ENCODE assay signal across 9 cellular contexts in genomic region chrX:30570505-30570904, GRCh38. TPM values are rescaled to one million over a fixed set of nuclear protein-coding genes. Genes with fewer than 3 reads are reported as not detected.
A peak's percentile ranks its signal among the peaks of the same experiment; 100 is the strongest.
DNase-seq lines count a peak whose midpoint lies in the region; ATAC-seq and TF ChIP-seq lines count a peak whose summit lies in the region.
"Had no signal": no experiment of that assay in that cellular context is flagged by ENCODE, and none has a peak within 500 bp of the region (broad histone marks: within the 10 kb centered on the region; RNA-seq: fewer than 3 reads in every experiment).

No MANE protein-coding gene starts in this region.

- peak; percentile 57 for ATAC-seq in SK-N-SH treated with all-trans-retinoic acid at 6 μM for 48 hours
- ATAC-seq in activated T-helper 17 cell treated with anti-CD3 and anti-CD28 coated beads, Interleukin-2, amount 50 U/mL, for 72 hours (replicated peaks) = no peak

- DNase-seq in A172 (ENCODE audit: low spot score) (peak; percentile 25), GM12864 (ENCODE audit: low read depth) (no peak), immature natural killer cell (peak; percentile 15 to 28 (median 15)), COLO668 (lab: John Stamatoyannopoulos, UW; ENCODE audit: unreplicated experiment) (no peak), caudate nucleus (lab: John Stamatoyannopoulos, UW) (no peak)
- no peak for DNase-seq in effector CD8-positive, alpha-beta T cell (lab: John Stamatoyannopoulos, UW)

- H3K27me3 Mint-ChIP-seq in immature natural killer cell (ENCODE audit: low read depth in 3 of 3) = peaks cover 0 to 4% (median 0%) of the 10 kb centered on the region in 3 donors
- H3K27me3 Mint-ChIP-seq in activated T-helper 17 cell treated with anti-CD3 and anti-CD28 coated beads, Interleukin-2, amount 50 U/mL, for 72 hours = no peaks in the 10 kb centered on the region

- peaks cover 0 to 4% (median 0%) of the 10 kb centered on the region in 3 donors for H3K36me3 Mint-ChIP-seq in immature natural killer cell
- H3K36me3 Mint-ChIP-seq in activated T-helper 17 cell treated with anti-CD3 and anti-CD28 coated beads, Interleukin-2, amount 50 U/mL, for 72 hours (ENCODE audit: low read depth) = no peaks in the 10 kb centered on the region

- H3K4me3 ChIP-seq in GM12864 (ENCODE audit: low read depth, low read length) = no peak overlapping the region

- H3K27ac ChIP-seq in caudate nucleus (ENCODE audit: low read depth, low read length) = no peak overlapping the region

- peaks cover 18 to 41% of the 10 kb centered on the region in 2 donors for H3K4me1 Mint-ChIP-seq in immature natural killer cell
- peaks cover 6% of the 10 kb centered on the region for H3K4me1 Mint-ChIP-seq in activated T-helper 17 cell treated with anti-CD3 and anti-CD28 coated beads, Interleukin-2, amount 50 U/mL, for 72 hours

- no peaks in the 10 kb centered on the region for H3K9me3 Mint-ChIP-seq in immature natural killer cell
- no peaks in the 10 kb centered on the region for H3K9me3 Mint-ChIP-seq in activated T-helper 17 cell treated with anti-CD3 and anti-CD28 coated beads, Interleukin-2, amount 50 U/mL, for 72 hours

- TF ChIP-seq CTCF in GM12864 (IDR thresholded peaks at IDR 0.05; ENCODE audit: low read depth, low read length, missing control alignments) = peak; percentile 26

- H3K27ac Mint-ChIP-seq in immature natural killer cell = no peak overlapping the region
- H3K27ac Mint-ChIP-seq in activated T-helper 17 cell treated with anti-CD3 and anti-CD28 coated beads, Interleukin-2, amount 50 U/mL, for 72 hours = no peak overlapping the region
- H3K27ac Mint-ChIP-seq: activated T-helper 1 cell treated with anti-CD3 and anti-CD28 coated beads, Interleukin-12 subunit alpha, Interleukin-12 subunit beta, Interleukin-2, Interleukin-4 antibody, amounts not matched to agents 30 ng/mL and 10 ng/mL and 1 ng/mL, durations not matched to agents 14 hours and 24 hours and 36 hours had no signal

- H3K4me3 Mint-ChIP-seq in immature natural killer cell = no peak overlapping the region
- H3K4me3 Mint-ChIP-seq in activated T-helper 17 cell treated with anti-CD3 and anti-CD28 coated beads, Interleukin-2, amount 50 U/mL, for 72 hours = no peak overlapping the region
- H3K4me3 Mint-ChIP-seq: activated T-helper 1 cell treated with anti-CD3 and anti-CD28 coated beads, Interleukin-12 subunit alpha, Interleukin-12 subunit beta, Interleukin-2, Interleukin-4 antibody, amounts not matched to agents 30 ng/mL and 10 ng/mL and 1 ng/mL, durations not matched to agents 14 hours and 24 hours and 36 hours had no signal

TF ChIP-seq in SK-N-SH treated with all-trans-retinoic acid at 6 μM for 48 hours, 23 proteins besides CTCF, POLR2A, EP300 and RAD21:
- TF ChIP-seq ZNF565 (CRISPR knock-in tag; conservative IDR thresholded peaks at IDR 0.05; ENCODE audit: low read depth) (no peak), ARNTL (CRISPR knock-in tag; IDR thresholded peaks at IDR 0.05; ENCODE audit: borderline replicate concordance, low read depth) (no peak), GLIS3 (CRISPR knock-in tag; IDR thresholded peaks at IDR 0.05) (no peak), ZFP3 (CRISPR knock-in tag; IDR thresholded peaks at IDR 0.05) (no peak), RARB (CRISPR knock-in tag; IDR thresholded peaks at IDR 0.05) (no peak), ISL1 (CRISPR knock-in tag; IDR thresholded peaks at IDR 0.05) (no peak), CSDC2 (CRISPR knock-in tag; IDR thresholded peaks at IDR 0.05) (no peak), ZNF8 (CRISPR knock-in tag; IDR thresholded peaks at IDR 0.05) (no peak), CREB5 (CRISPR knock-in tag; IDR thresholded peaks at IDR 0.05; ENCODE audit: low read depth) (no peak)
- TF ChIP-seq, protein P1, sequence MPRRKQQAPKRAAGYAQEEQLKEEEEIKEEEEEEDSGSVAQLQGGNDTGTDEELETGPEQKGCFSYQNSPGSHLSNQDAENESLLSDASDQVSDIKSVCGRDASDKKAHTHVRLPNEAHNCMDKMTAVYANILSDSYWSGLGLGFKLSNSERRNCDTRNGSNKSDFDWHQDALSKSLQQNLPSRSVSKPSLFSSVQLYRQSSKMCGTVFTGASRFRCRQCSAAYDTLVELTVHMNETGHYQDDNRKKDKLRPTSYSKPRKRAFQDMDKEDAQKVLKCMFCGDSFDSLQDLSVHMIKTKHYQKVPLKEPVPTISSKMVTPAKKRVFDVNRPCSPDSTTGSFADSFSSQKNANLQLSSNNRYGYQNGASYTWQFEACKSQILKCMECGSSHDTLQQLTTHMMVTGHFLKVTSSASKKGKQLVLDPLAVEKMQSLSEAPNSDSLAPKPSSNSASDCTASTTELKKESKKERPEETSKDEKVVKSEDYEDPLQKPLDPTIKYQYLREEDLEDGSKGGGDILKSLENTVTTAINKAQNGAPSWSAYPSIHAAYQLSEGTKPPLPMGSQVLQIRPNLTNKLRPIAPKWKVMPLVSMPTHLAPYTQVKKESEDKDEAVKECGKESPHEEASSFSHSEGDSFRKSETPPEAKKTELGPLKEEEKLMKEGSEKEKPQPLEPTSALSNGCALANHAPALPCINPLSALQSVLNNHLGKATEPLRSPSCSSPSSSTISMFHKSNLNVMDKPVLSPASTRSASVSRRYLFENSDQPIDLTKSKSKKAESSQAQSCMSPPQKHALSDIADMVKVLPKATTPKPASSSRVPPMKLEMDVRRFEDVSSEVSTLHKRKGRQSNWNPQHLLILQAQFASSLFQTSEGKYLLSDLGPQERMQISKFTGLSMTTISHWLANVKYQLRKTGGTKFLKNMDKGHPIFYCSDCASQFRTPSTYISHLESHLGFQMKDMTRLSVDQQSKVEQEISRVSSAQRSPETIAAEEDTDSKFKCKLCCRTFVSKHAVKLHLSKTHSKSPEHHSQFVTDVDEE (CRISPR knock-in tag; IDR thresholded peaks at IDR 0.05) = no peak
- TF ChIP-seq, protein P2, sequence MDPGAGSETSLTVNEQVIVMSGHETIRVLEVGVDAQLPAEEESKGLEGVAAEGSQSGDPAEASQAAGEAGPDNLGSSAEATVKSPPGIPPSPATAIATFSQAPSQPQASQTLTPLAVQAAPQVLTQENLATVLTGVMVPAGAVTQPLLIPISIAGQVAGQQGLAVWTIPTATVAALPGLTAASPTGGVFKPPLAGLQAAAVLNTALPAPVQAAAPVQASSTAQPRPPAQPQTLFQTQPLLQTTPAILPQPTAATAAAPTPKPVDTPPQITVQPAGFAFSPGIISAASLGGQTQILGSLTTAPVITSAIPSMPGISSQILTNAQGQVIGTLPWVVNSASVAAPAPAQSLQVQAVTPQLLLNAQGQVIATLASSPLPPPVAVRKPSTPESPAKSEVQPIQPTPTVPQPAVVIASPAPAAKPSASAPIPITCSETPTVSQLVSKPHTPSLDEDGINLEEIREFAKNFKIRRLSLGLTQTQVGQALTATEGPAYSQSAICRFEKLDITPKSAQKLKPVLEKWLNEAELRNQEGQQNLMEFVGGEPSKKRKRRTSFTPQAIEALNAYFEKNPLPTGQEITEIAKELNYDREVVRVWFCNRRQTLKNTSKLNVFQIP (CRISPR knock-in tag; IDR thresholded peaks at IDR 0.05; ENCODE audit: borderline replicate concordance, low read depth) = no peak
- TF ChIP-seq, protein P3, sequence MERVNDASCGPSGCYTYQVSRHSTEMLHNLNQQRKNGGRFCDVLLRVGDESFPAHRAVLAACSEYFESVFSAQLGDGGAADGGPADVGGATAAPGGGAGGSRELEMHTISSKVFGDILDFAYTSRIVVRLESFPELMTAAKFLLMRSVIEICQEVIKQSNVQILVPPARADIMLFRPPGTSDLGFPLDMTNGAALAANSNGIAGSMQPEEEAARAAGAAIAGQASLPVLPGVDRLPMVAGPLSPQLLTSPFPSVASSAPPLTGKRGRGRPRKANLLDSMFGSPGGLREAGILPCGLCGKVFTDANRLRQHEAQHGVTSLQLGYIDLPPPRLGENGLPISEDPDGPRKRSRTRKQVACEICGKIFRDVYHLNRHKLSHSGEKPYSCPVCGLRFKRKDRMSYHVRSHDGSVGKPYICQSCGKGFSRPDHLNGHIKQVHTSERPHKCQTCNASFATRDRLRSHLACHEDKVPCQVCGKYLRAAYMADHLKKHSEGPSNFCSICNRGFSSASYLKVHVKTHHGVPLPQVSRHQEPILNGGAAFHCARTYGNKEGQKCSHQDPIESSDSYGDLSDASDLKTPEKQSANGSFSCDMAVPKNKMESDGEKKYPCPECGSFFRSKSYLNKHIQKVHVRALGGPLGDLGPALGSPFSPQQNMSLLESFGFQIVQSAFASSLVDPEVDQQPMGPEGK (CRISPR knock-in tag; IDR thresholded peaks at IDR 0.05; ENCODE audit: borderline replicate concordance) = no peak

RNA-seq across cellular contexts. Expression of gene TASL, which starts 7.1 kb away (rescaled TPM):
- not detected in 2 replicates for total RNA-seq in A172 (2014; rRNA removed; shearing (Covaris generic))
- polyA plus RNA-seq in immature natural killer cell = 1 to 10 TPM; 1.9 to 6.7 (median 2.6) TPM
- total RNA-seq in activated T-helper 17 cell treated with anti-CD3 and anti-CD28 coated beads, Interleukin-2, amount 50 U/mL, for 72 hours = 1 to 10 TPM; 1.9 to 4.6 TPM

Comparison
In these comparisons a context has a peak if more than half of its experiments do, and no peak if none do; other contexts are left out.
1. DNase-seq: peak in A172 (single experiment) and immature natural killer cell (3 of 3); none in GM12864 (single experiment), effector CD8-positive, alpha-beta T cell (single experiment), COLO668 (single experiment) and caudate nucleus (0 of 61).